ENCODE assay signal across 21 cellular contexts in genomic region chr2:51003345-51004192, GRCh38. TPM values are rescaled to one million over a fixed set of nuclear protein-coding genes. Genes with fewer than 3 reads are reported as not detected.
DNase-seq lines count a peak whose midpoint lies in the region; ATAC-seq, FAIRE-seq and TF ChIP-seq lines count a peak whose summit lies in the region.
"Had no signal": no experiment of that assay in that cellular context is flagged by ENCODE, and none has a peak within 500 bp of the region (broad histone marks: within the 10 kb centered on the region; RNA-seq: fewer than 3 reads in every experiment).

No MANE protein-coding gene starts in this region.

- H3K4me3 Mint-ChIP-seq in MCF 10A (ENCODE audit: unreplicated experiment): no peak overlapping the region
- H3K4me3 Mint-ChIP-seq in WTC11: 0 out of 2 replicates have a peak overlapping the region, but pooled peaks have one; percentile 1
- H3K4me3 Mint-ChIP-seq: activated naive CD4-positive, alpha-beta T cell treated with anti-CD3 and anti-CD28 coated beads, Interleukin-2, amount 10 ng/mL, durations not matched to agents 7 days and 5 days; CD8-positive, alpha-beta T cell; effector memory CD8-positive, alpha-beta T cell had no signal

- H3K9me3 Mint-ChIP-seq in MCF 10A (ENCODE audit: unreplicated experiment) (no peaks in the 10 kb centered on the region), WTC11 (no peaks in the 10 kb centered on the region)

- H3K27ac ChIP-seq in breast epithelium: no peak overlapping the region
- no peak overlapping the region for H3K27ac ChIP-seq in right cardiac atrium (ENCODE audit: low read length)
- H3K27ac ChIP-seq in trophoblast cell (ENCODE audit: low read depth, low read length): no peak overlapping the region
- H3K27ac ChIP-seq: psoas muscle, stomach had no signal

- H3K9ac ChIP-seq in trophoblast cell (ENCODE audit: low read length): no peak overlapping the region

- no peaks in the 10 kb centered on the region for H3K27me3 ChIP-seq in breast epithelium
- H3K27me3 ChIP-seq in right cardiac atrium (ENCODE audit: control insufficient read depth, insufficient read depth): no peaks in the 10 kb centered on the region
- H3K27me3 ChIP-seq in trophoblast cell (ENCODE audit: insufficient read depth, low read length): no peaks in the 10 kb centered on the region
- H3K27me3 ChIP-seq: stomach had no signal

- H3K18ac ChIP-seq in trophoblast cell (ENCODE audit: low read length): no peak overlapping the region

- H3K9me3 ChIP-seq in breast epithelium: no peaks in the 10 kb centered on the region
- H3K9me3 ChIP-seq in right cardiac atrium (ENCODE audit: control insufficient read depth, low read length): no peaks in the 10 kb centered on the region
- no peaks in the 10 kb centered on the region for H3K9me3 ChIP-seq in trophoblast cell (ENCODE audit: insufficient read depth, low read depth, low read length)
- H3K9me3 ChIP-seq: HAP-1, psoas muscle had no signal

- no peaks in the 10 kb centered on the region for H3K79me2 ChIP-seq in trophoblast cell (ENCODE audit: control insufficient read depth, insufficient read depth, low read length, poor library complexity)

- POLR2A ChIA-PET in MCF 10A (lab: Yijun Ruan, JAX) (interaction anchor here (0.6 kb wide), 1 partner anchor 377 kb away, joined by 4 read pairs; no protein-coding TSS in a partner anchor), WTC11 (lab: Charles Lee) (no interaction called here)

- H3K36me3 ChIP-seq in breast epithelium: no peaks in the 10 kb centered on the region
- H3K36me3 ChIP-seq in trophoblast cell (ENCODE audit: control insufficient read depth in 1 of 2, insufficient read depth in 2 of 2, low read length in 2 of 2): no peaks in the 10 kb centered on the region
- H3K36me3 ChIP-seq: HAP-1, stomach had no signal

- H2BK12ac ChIP-seq in trophoblast cell (ENCODE audit: low read length): no peak overlapping the region

- peak; percentile 13 for ATAC-seq in WTC11
- no peak for ATAC-seq in right cardiac atrium
- ATAC-seq: CD8-positive, alpha-beta T cell; effector memory CD8-positive, alpha-beta T cell; psoas muscle had no signal

- TF ChIP-seq POLR2A in breast epithelium (IDR thresholded peaks at IDR 0.05): no peak

- no TSS peak for BruUV-seq in MCF 10A (replicated peaks; lab: Mats Ljungman, UMichigan)

- no peak overlapping the region for H4K8ac ChIP-seq in trophoblast cell (ENCODE audit: low read depth, low read length)

- H2AFZ ChIP-seq in trophoblast cell (ENCODE audit: insufficient read depth, low read length, poor library complexity): no peak overlapping the region

- no peaks in the 10 kb centered on the region for H3K79me1 ChIP-seq in trophoblast cell (ENCODE audit: low read length)

- CTCF ChIA-PET in MCF 10A (lab: Yijun Ruan, JAX): no interaction called here
- CTCF ChIA-PET in WTC11 (lab: Charles Lee): no interaction called here

- peaks cover 6% of the 10 kb centered on the region for H3K4me1 Mint-ChIP-seq in MCF 10A (ENCODE audit: insufficient read depth, unreplicated experiment)
- peaks cover 83% of the 10 kb centered on the region for H3K4me1 Mint-ChIP-seq in WTC11
- H3K4me1 Mint-ChIP-seq: activated naive CD4-positive, alpha-beta T cell treated with anti-CD3 and anti-CD28 coated beads, Interleukin-2, amount 10 ng/mL, durations not matched to agents 7 days and 5 days had no signal

- no peaks in the 10 kb centered on the region for H3K36me3 Mint-ChIP-seq in MCF 10A (ENCODE audit: insufficient read depth, unreplicated experiment)
- H3K36me3 Mint-ChIP-seq in WTC11: no peaks in the 10 kb centered on the region
- H3K36me3 Mint-ChIP-seq: activated naive CD4-positive, alpha-beta T cell treated with anti-CD3 and anti-CD28 coated beads, Interleukin-2, amount 10 ng/mL, durations not matched to agents 7 days and 5 days; CD8-positive, alpha-beta T cell had no signal

- H3K4ac ChIP-seq in trophoblast cell (ENCODE audit: low read depth, low read length): no peak overlapping the region

- H3K27me3 Mint-ChIP-seq in MCF 10A (ENCODE audit: insufficient read depth, unreplicated experiment): no peaks in the 10 kb centered on the region
- H3K27me3 Mint-ChIP-seq in WTC11 (ENCODE audit: low read depth): no peaks in the 10 kb centered on the region
- H3K27me3 Mint-ChIP-seq: activated naive CD4-positive, alpha-beta T cell treated with anti-CD3 and anti-CD28 coated beads, Interleukin-2, amount 10 ng/mL, durations not matched to agents 7 days and 5 days; effector memory CD8-positive, alpha-beta T cell had no signal

- intact Hi-C loops in MCF 10A (cut with micrococcal nuclease): no loop called here
- intact Hi-C loops in breast epithelium (cut with DNase I; ENCODE audit: low total_unique reads): no loop called here
- intact Hi-C loops in right cardiac atrium (cut with DNase I): no loop called here

- no peak overlapping the region for H2BK5ac ChIP-seq in trophoblast cell (ENCODE audit: low read depth, low read length, poor library complexity)

- no peak overlapping the region for H4K91ac ChIP-seq in trophoblast cell (ENCODE audit: low read depth, low read length)

- no peak for TF ChIP-seq CTCF in MCF 10A (IDR thresholded peaks at IDR 0.05; ENCODE audit: unreplicated experiment)
- no peak for TF ChIP-seq CTCF in breast epithelium (IDR thresholded peaks at IDR 0.05)
- TF ChIP-seq CTCF in WTC11 (IDR thresholded peaks at IDR 0.05): no peak
- TF ChIP-seq CTCF in fibroblast of pulmonary artery (IDR thresholded peaks at IDR 0.05; ENCODE audit: low read length, missing control alignments): no peak

- FAIRE-seq in HTR-8/SVneo (lab: Jason Lieb, UNC): no peak

- H3K4me1 ChIP-seq in breast epithelium: no peaks in the 10 kb centered on the region
- H3K4me1 ChIP-seq in right cardiac atrium (ENCODE audit: control insufficient read depth, insufficient read depth, low read length): no peaks in the 10 kb centered on the region
- H3K4me1 ChIP-seq in trophoblast cell (ENCODE audit: control insufficient read depth in 1 of 2, insufficient read depth in 2 of 2, low read length in 2 of 2): no peaks in the 10 kb centered on the region
- H3K4me1 ChIP-seq: psoas muscle, stomach had no signal

- no peak overlapping the region for H2BK120ac ChIP-seq in trophoblast cell (ENCODE audit: insufficient read depth, low read length, poor library complexity)

- 79% methylated on average over 4 of the region's 4 CpGs for WGBS in right cardiac atrium
- WGBS in trophoblast cell (ENCODE audit: extremely low coverage, insufficient coverage, insufficient read length): no CpG with 5 or more reads among the region's 4 CpGs

- H4K12ac ChIP-seq in trophoblast cell (ENCODE audit: low read depth, low read length): no peak overlapping the region

- H3K4me3 ChIP-seq in breast epithelium: no peak overlapping the region
- H3K4me3 ChIP-seq in fibroblast of pulmonary artery (replicated peaks; ENCODE audit: low read depth, low read length): no peak overlapping the region
- H3K4me3 ChIP-seq in right cardiac atrium (ENCODE audit: low read length): no peak overlapping the region
- H3K4me3 ChIP-seq in trophoblast cell (ENCODE audit: low read depth, low read length): no peak overlapping the region
- H3K4me3 ChIP-seq: HAP-1, psoas muscle, stomach had no signal

- no peak overlapping the region for H3K27ac Mint-ChIP-seq in MCF 10A (ENCODE audit: low read depth, unreplicated experiment)
- peak overlapping the region; percentile 93 for H3K27ac Mint-ChIP-seq in WTC11
- H3K27ac Mint-ChIP-seq: activated naive CD4-positive, alpha-beta T cell treated with anti-CD3 and anti-CD28 coated beads, Interleukin-2, amount 10 ng/mL, durations not matched to agents 7 days and 5 days; CD8-positive, alpha-beta T cell; effector memory CD8-positive, alpha-beta T cell had no signal

- H2AK5ac ChIP-seq in trophoblast cell (ENCODE audit: low read length): no peak overlapping the region

- no peak overlapping the region for H3K4me2 ChIP-seq in trophoblast cell (ENCODE audit: low read length)

- no peak overlapping the region for H3K14ac ChIP-seq in trophoblast cell (ENCODE audit: low read length)

- DNase-seq in MCF 10A (ENCODE audit: unreplicated experiment): peak; percentile 23
- no peak for DNase-seq in breast epithelium (ENCODE audit: low spot score in 2 of 2)
- no peak for DNase-seq in WTC11 (ENCODE audit: low spot score)
- DNase-seq in fibroblast of pulmonary artery (ENCODE audit: low read depth): peak; percentile 44
- no peak for DNase-seq in right cardiac atrium
- DNase-seq in HTR-8/SVneo (ENCODE audit: insufficient read length, low spot score): no peak
- no peak for DNase-seq in EL
- no peak for DNase-seq in trophoblast cell
- DNase-seq: 8988T; activated CD4-positive, alpha-beta T cell treated with anti-CD3 and anti-CD28 coated beads for 1 hour; activated CD8-positive, alpha-beta memory T cell treated with anti-CD3 and anti-CD28 coated beads, Interleukin-2, amount 50 U/mL, for 48 hours; activated naive CD4-positive, alpha-beta T cell treated with anti-CD3 and anti-CD28 coated beads, Interleukin-2, amount 10 ng/mL, durations not matched to agents 7 days and 5 days; caudate nucleus; CD8-positive, alpha-beta T cell; effector memory CD8-positive, alpha-beta T cell; NCI-H2029 treated with DMSO at 0.1 percent for 48 hours; psoas muscle; stomach had no signal

- H3K23ac ChIP-seq in trophoblast cell (ENCODE audit: low read length): no peak overlapping the region

TF ChIP-seq in WTC11, 78 proteins besides CTCF, POLR2A, EP300 and RAD21:
- TF ChIP-seq FOXP4 (CRISPR knock-in tag; IDR thresholded peaks at IDR 0.05) (peak; percentile 59; the same call in 1 of the 2 replicates), SMAD4 (CRISPR knock-in tag; IDR thresholded peaks at IDR 0.05) (no peak)

RNA-seq across cellular contexts. Expression of gene NRXN1, which starts 28.4 kb away (rescaled TPM):
- total RNA-seq in MCF 10A (2022): not detected in 2 replicates
- 10 to 100 TPM in 1 of 3 donors, 1 to 10 TPM in 2; 1.4 to 12.8 (median 9.7) TPM for total RNA-seq in breast epithelium
- 17.9 to 19.5 TPM (median 19.3 TPM) in 3 replicates for total RNA-seq in WTC11 (2021)
- total RNA-seq in right cardiac atrium: 10 to 100 TPM; 11.2 to 17.0 (median 14.7) TPM
- 5.3 TPM for polyA plus RNA-seq in right cardiac atrium
- 0.25 and 0.33 TPM in 2 replicates for polyA plus RNA-seq in trophoblast cell (2013)
- total RNA-seq: CD8-positive, alpha-beta T cell; glomerular endothelial cell; T-helper 2 cell treated with Interferon-gamma antibody and Interleukin-4, amounts not matched to agents 100 ng/mL and 5 ng/mL, for 36 hours had no signal

Comparison
In these comparisons a context has a peak if more than half of its experiments do, and no peak if none do; other contexts are left out.
1. DNase-seq: peak in MCF 10A (single experiment) and fibroblast of pulmonary artery (single experiment); none in breast epithelium (0 of 2), WTC11 (single experiment), right cardiac atrium (0 of 3), HTR-8/SVneo (single experiment), EL (single experiment) and trophoblast cell (0 of 2).